In the genomic region with DNA sequence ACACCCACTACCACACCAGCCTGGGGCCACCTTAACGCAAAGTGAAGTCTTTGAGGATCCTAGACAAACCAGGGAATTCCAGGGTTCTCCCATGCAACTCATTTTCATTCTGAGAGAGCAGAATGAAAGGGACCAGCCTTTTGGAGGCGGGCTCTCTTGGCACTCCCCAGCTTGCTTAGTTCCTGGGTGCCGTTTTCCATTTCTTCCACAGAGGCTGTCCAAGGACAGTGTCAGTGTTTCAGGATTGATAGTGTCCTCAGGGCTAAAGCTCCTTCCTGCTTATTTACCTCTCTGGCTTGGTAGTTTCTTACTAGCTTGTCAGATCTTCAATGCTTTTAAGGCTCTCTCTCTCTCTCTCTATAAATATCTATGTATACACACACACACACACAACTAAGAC, we compare ENCODE assay signal across 2 cellular contexts.
TF ChIP-seq lines count a peak whose summit lies in the region.

No MANE protein-coding gene starts in this region.

TF ChIP-seq in GM23338, 12 proteins besides CTCF, POLR2A, EP300 and RAD21 (continues in another document):
- TF ChIP-seq, protein P1, sequence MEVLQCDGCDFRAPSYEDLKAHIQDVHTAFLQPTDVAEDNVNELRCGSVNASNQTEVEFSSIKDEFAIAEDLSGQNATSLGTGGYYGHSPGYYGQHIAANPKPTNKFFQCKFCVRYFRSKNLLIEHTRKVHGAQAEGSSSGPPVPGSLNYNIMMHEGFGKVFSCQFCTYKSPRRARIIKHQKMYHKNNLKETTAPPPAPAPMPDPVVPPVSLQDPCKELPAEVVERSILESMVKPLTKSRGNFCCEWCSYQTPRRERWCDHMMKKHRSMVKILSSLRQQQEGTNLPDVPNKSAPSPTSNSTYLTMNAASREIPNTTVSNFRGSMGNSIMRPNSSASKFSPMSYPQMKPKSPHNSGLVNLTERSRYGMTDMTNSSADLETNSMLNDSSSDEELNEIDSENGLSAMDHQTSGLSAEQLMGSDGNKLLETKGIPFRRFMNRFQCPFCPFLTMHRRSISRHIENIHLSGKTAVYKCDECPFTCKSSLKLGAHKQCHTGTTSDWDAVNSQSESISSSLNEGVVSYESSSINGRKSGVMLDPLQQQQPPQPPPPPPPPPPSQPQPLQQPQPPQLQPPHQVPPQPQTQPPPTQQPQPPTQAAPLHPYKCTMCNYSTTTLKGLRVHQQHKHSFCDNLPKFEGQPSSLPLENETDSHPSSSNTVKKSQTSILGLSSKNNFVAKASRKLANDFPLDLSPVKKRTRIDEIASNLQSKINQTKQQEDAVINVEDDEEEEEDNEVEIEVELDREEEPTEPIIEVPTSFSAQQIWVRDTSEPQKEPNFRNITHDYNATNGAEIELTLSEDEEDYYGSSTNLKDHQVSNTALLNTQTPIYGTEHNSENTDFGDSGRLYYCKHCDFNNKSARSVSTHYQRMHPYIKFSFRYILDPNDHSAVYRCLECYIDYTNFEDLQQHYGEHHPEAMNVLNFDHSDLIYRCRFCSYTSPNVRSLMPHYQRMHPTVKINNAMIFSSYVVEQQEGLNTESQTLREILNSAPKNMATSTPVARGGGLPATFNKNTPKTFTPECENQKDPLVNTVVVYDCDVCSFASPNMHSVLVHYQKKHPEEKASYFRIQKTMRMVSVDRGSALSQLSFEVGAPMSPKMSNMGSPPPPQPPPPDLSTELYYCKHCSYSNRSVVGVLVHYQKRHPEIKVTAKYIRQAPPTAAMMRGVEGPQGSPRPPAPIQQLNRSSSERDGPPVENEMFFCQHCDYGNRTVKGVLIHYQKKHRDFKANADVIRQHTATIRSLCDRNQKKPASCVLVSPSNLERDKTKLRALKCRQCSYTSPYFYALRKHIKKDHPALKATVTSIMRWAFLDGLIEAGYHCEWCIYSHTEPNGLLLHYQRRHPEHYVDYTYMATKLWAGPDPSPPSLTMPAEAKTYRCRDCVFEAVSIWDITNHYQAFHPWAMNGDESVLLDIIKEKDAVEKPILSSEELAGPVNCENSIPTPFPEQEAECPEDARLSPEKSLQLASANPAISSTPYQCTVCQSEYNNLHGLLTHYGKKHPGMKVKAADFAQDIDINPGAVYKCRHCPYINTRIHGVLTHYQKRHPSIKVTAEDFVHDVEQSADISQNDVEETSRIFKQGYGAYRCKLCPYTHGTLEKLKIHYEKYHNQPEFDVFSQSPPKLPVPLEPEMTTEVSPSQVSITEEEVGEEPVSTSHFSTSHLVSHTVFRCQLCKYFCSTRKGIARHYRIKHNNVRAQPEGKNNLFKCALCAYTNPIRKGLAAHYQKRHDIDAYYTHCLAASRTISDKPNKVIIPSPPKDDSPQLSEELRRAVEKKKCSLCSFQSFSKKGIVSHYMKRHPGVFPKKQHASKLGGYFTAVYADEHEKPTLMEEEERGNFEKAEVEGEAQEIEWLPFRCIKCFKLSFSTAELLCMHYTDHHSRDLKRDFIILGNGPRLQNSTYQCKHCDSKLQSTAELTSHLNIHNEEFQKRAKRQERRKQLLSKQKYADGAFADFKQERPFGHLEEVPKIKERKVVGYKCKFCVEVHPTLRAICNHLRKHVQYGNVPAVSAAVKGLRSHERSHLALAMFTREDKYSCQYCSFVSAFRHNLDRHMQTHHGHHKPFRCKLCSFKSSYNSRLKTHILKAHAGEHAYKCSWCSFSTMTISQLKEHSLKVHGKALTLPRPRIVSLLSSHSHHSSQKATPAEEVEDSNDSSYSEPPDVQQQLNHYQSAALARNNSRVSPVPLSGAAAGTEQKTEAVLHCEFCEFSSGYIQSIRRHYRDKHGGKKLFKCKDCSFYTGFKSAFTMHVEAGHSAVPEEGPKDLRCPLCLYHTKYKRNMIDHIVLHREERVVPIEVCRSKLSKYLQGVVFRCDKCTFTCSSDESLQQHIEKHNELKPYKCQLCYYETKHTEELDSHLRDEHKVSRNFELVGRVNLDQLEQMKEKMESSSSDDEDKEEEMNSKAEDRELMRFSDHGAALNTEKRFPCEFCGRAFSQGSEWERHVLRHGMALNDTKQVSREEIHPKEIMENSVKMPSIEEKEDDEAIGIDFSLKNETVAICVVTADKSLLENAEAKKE (CRISPR knock-in tag; IDR thresholded peaks at IDR 0.05), result no peak
- no peak for TF ChIP-seq NANOG (IDR thresholded peaks at IDR 0.05; ENCODE audit: borderline replicate concordance)
- TF ChIP-seq, protein P2, sequence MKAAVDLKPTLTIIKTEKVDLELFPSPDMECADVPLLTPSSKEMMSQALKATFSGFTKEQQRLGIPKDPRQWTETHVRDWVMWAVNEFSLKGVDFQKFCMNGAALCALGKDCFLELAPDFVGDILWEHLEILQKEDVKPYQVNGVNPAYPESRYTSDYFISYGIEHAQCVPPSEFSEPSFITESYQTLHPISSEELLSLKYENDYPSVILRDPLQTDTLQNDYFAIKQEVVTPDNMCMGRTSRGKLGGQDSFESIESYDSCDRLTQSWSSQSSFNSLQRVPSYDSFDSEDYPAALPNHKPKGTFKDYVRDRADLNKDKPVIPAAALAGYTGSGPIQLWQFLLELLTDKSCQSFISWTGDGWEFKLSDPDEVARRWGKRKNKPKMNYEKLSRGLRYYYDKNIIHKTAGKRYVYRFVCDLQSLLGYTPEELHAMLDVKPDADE (IDR thresholded peaks at IDR 0.05), result no peak
- no peak for TF ChIP-seq EZH2phosphoT487 (IDR thresholded peaks at IDR 0.05; ENCODE audit: unreplicated experiment)
- no peak for TF ChIP-seq STAT1 (IDR thresholded peaks at IDR 0.05; ENCODE audit: unreplicated experiment)
- TF ChIP-seq EZH2 (IDR thresholded peaks at IDR 0.05; ENCODE audit: low read depth, unreplicated experiment), result no peak
- TF ChIP-seq REST (IDR thresholded peaks at IDR 0.05; ENCODE audit: unreplicated experiment), result no peak
- no peak for TF ChIP-seq CREB1 (CRISPR knock-in tag; IDR thresholded peaks at IDR 0.05; ENCODE audit: low read depth)
- TF ChIP-seq POLR2AphosphoS5 (IDR thresholded peaks at IDR 0.05; ENCODE audit: low read depth), result no peak
- no peak for TF ChIP-seq JUNB (IDR thresholded peaks at IDR 0.05; ENCODE audit: unreplicated experiment)

TF ChIP-seq in WTC11, 78 proteins besides CTCF, POLR2A, EP300 and RAD21 (continued from another document):
- TF ChIP-seq, protein P3, sequence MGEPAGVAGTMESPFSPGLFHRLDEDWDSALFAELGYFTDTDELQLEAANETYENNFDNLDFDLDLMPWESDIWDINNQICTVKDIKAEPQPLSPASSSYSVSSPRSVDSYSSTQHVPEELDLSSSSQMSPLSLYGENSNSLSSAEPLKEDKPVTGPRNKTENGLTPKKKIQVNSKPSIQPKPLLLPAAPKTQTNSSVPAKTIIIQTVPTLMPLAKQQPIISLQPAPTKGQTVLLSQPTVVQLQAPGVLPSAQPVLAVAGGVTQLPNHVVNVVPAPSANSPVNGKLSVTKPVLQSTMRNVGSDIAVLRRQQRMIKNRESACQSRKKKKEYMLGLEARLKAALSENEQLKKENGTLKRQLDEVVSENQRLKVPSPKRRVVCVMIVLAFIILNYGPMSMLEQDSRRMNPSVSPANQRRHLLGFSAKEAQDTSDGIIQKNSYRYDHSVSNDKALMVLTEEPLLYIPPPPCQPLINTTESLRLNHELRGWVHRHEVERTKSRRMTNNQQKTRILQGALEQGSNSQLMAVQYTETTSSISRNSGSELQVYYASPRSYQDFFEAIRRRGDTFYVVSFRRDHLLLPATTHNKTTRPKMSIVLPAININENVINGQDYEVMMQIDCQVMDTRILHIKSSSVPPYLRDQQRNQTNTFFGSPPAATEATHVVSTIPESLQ (CRISPR knock-in tag; IDR thresholded peaks at IDR 0.05), result no peak
- TF ChIP-seq ZNF232 (CRISPR knock-in tag; IDR thresholded peaks at IDR 0.05), result no peak
- no peak for TF ChIP-seq NR2C2 (CRISPR knock-in tag; IDR thresholded peaks at IDR 0.05)
- no peak for TF ChIP-seq EMX1 (CRISPR knock-in tag; IDR thresholded peaks at IDR 0.05)
- TF ChIP-seq ZNF416 (CRISPR knock-in tag; IDR thresholded peaks at IDR 0.05), result no peak
- TF ChIP-seq, protein P4, sequence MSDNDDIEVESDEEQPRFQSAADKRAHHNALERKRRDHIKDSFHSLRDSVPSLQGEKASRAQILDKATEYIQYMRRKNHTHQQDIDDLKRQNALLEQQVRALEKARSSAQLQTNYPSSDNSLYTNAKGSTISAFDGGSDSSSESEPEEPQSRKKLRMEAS (CRISPR knock-in tag; IDR thresholded peaks at IDR 0.05), result no peak
- no peak for TF ChIP-seq RELA (CRISPR knock-in tag; IDR thresholded peaks at IDR 0.05; ENCODE audit: borderline replicate concordance)
- TF ChIP-seq HMGA2 (CRISPR knock-in tag; IDR thresholded peaks at IDR 0.05), result no peak
- TF ChIP-seq TCF7 (CRISPR knock-in tag; IDR thresholded peaks at IDR 0.05; ENCODE audit: low read depth), result no peak
TF ChIP-seq in WTC11: peak in this region for 0.
